Comparison of ENCODE assay signal across 1 cellular context in the genomic region with DNA sequence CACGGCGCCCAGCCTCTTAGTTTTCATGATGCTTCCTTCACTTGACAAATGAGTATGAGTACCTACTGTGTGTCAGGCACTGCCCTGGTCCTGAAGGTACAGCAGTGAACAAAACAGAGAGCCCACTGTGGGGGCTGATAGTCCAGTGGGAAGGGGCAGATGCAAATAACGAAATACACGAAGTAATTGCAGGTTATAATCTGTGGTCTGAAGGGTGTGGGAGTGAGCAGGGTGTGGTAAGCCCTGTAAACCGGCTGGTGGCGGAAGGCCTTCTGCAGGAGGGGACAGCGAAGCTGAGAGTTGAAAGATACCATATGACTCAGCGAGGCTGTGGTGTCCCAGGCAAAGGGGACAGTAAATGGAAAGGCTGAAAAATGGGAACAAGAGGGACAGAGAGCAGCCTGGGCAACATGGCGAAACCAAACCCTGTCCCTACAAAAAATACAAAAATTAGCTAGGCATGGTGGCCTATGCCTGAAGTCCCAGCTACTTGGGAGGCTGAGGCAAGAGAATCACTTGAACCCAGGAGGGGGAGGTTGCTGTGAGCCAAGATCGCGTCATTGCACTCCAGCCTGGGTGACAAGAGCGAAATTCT.
A peak's percentile ranks its signal among the peaks of the same experiment; 100 is the strongest.
TF ChIP-seq lines count a peak whose summit lies in the region.

No MANE protein-coding gene starts in this region.

TF ChIP-seq in GM12878, 131 proteins besides CTCF, POLR2A, EP300 and RAD21 (continued from another document):
- TF ChIP-seq, protein P1, sequence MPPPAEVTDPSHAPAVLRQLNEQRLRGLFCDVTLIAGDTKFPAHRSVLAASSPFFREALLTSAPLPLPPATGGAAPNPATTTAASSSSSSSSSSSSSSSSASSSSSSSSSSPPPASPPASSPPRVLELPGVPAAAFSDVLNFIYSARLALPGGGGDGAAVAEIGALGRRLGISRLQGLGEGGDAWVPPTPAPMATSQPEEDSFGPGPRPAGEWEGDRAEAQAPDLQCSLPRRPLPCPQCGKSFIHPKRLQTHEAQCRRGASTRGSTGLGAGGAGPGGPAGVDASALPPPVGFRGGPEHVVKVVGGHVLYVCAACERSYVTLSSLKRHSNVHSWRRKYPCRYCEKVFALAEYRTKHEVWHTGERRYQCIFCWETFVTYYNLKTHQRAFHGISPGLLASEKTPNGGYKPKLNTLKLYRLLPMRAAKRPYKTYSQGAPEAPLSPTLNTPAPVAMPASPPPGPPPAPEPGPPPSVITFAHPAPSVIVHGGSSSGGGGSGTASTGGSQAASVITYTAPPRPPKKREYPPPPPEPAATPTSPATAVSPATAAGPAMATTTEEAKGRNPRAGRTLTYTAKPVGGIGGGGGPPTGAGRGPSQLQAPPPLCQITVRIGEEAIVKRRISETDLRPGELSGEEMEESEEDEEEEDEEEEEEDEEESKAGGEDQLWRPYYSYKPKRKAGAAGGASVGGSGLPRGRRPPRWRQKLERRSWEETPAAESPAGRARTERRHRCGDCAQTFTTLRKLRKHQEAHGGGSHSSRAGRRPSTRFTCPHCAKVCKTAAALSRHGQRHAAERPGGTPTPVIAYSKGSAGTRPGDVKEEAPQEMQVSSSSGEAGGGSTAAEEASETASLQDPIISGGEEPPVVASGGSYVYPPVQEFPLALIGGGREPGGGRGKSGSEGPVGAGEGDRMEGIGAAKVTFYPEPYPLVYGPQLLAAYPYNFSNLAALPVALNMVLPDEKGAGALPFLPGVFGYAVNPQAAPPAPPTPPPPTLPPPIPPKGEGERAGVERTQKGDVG (CRISPR knock-in tag; IDR thresholded peaks at IDR 0.05), result no peak
- no peak for TF ChIP-seq SUPT20H (IDR thresholded peaks at IDR 0.05; ENCODE audit: borderline replicate concordance, control insufficient read depth, low read depth, low read length)
- no peak for TF ChIP-seq STAT3 (IDR thresholded peaks at IDR 0.05; ENCODE audit: low read depth, low read length)
- TF ChIP-seq CBX3 (IDR thresholded peaks at IDR 0.05; ENCODE audit: borderline replicate concordance, low read depth), result no peak
- TF ChIP-seq, protein P2, sequence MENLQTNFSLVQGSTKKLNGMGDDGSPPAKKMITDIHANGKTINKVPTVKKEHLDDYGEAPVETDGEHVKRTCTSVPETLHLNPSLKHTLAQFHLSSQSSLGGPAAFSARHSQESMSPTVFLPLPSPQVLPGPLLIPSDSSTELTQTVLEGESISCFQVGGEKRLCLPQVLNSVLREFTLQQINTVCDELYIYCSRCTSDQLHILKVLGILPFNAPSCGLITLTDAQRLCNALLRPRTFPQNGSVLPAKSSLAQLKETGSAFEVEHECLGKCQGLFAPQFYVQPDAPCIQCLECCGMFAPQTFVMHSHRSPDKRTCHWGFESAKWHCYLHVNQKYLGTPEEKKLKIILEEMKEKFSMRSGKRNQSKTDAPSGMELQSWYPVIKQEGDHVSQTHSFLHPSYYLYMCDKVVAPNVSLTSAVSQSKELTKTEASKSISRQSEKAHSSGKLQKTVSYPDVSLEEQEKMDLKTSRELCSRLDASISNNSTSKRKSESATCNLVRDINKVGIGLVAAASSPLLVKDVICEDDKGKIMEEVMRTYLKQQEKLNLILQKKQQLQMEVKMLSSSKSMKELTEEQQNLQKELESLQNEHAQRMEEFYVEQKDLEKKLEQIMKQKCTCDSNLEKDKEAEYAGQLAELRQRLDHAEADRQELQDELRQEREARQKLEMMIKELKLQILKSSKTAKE (IDR thresholded peaks at IDR 0.05; ENCODE audit: low read depth, poor library complexity, severe bottlenecking), result peak; percentile 63
- TF ChIP-seq, protein P3, sequence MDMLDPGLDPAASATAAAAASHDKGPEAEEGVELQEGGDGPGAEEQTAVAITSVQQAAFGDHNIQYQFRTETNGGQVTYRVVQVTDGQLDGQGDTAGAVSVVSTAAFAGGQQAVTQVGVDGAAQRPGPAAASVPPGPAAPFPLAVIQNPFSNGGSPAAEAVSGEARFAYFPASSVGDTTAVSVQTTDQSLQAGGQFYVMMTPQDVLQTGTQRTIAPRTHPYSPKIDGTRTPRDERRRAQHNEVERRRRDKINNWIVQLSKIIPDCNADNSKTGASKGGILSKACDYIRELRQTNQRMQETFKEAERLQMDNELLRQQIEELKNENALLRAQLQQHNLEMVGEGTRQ (IDR thresholded peaks at IDR 0.05; ENCODE audit: borderline replicate concordance, low read depth, low read length), result no peak
